Comparison of ENCODE assay signal across 8 cellular contexts in genomic region chr4:159043861-159044260, GRCh38.
"Had no signal": no experiment of that assay in that cellular context is flagged by ENCODE, and none has a peak within 500 bp of the region (broad histone marks: within the 10 kb centered on the region; RNA-seq: fewer than 3 reads in every experiment).

No MANE protein-coding gene starts in this region.

- ATAC-seq: GM12878 had no signal

- DNase-seq: GDM1, GF-D8 had no signal

- H3K4me3 ChIP-seq: GM12878 had no signal

- FAIRE-seq: G401.6, GM12878, GM12891, GM12892, GM18507, GM19239 had no signal
